Comparison of ENCODE assay signal across 8 cellular contexts in genomic region chr4:100095729-100096595, GRCh38.
DNase-seq lines count a peak whose midpoint lies in the region; ATAC-seq and TF ChIP-seq lines count a peak whose summit lies in the region.

No MANE protein-coding gene starts in this region.

- H3K9me3 ChIP-seq in CD4-positive, alpha-beta memory T cell (ENCODE audit: control insufficient read depth in 1 of 2, low read length in 2 of 2) = no peaks in the 10 kb centered on the region
- H3K9me3 ChIP-seq in stomach = no peaks in the 10 kb centered on the region

- peak in 5 of 7 experiments; percentile 26 to 69 (median 50) for TF ChIP-seq CTCF in stomach (IDR thresholded peaks at IDR 0.05)

- no peak for TF ChIP-seq EP300 in stomach (IDR thresholded peaks at IDR 0.05)

- POLR2A ChIA-PET in CD4-positive, alpha-beta memory T cell (lab: Charles Lee; ENCODE audit: partially characterized antibody) = interaction anchor here (0.8 to 1.7 kb wide), 2 partner anchors 146 to 532 kb away, joined by 4 read pairs; partner anchors contain the start of genes H2AZ1 and TRMT10A
- POLR2A ChIA-PET in naive thymus-derived CD8-positive, alpha-beta T cell (lab: Charles Lee) = no interaction called here

- H3K36me3 Mint-ChIP-seq in CD4-positive, alpha-beta memory T cell = no peaks in the 10 kb centered on the region
- no peaks in the 10 kb centered on the region for H3K36me3 Mint-ChIP-seq in naive thymus-derived CD8-positive, alpha-beta T cell

- TF ChIP-seq POLR2A in stomach (IDR thresholded peaks at IDR 0.05) = no peak

- intact Hi-C loops in CD4-positive, alpha-beta memory T cell (cut with micrococcal nuclease) = loop anchor here (1.0 to 10.0 kb wide), 6 partner anchors 201 to 1951 kb away; partner anchors contain the start of genes DAPP1, LAMTOR3, PPP3CA and STPG2
- intact Hi-C loops in stomach (cut with DNase I; ENCODE audit: low total_unique reads) = no loop called here

- 11 to 16% (median 15%) methylated on average over 7 of the region's 7 CpGs for WGBS in stomach, 5 donors

- H3K9me3 Mint-ChIP-seq in CD4-positive, alpha-beta memory T cell = no peaks in the 10 kb centered on the region
- no peaks in the 10 kb centered on the region for H3K9me3 Mint-ChIP-seq in naive thymus-derived CD8-positive, alpha-beta T cell

- peaks cover 16% of the 10 kb centered on the region for H3K4me1 ChIP-seq in CD4-positive, alpha-beta memory T cell (ENCODE audit: insufficient read depth, low read length)
- peaks cover 0 to 17% (median 9%) of the 10 kb centered on the region in 4 donors for H3K4me1 ChIP-seq in stomach

- peaks cover 11 to 34% (median 19%) of the 10 kb centered on the region in 4 donors for H3K4me1 Mint-ChIP-seq in CD4-positive, alpha-beta memory T cell
- peaks cover 11 to 38% (median 18%) of the 10 kb centered on the region in 4 donors for H3K4me1 Mint-ChIP-seq in naive thymus-derived CD8-positive, alpha-beta T cell

- no peaks in the 10 kb centered on the region for H3K27me3 ChIP-seq in CD4-positive, alpha-beta memory T cell (ENCODE audit: insufficient read depth, low read length)
- no peaks in the 10 kb centered on the region for H3K27me3 ChIP-seq in stomach

- peak overlapping the region in 2 of 8 donors; percentile 10 to 53 for H3K4me3 Mint-ChIP-seq in CD4-positive, alpha-beta memory T cell
- peak overlapping the region in 1 of 10 donors; percentile 24 for H3K4me3 Mint-ChIP-seq in naive thymus-derived CD8-positive, alpha-beta T cell

- no peak overlapping the region for H3K27ac ChIP-seq in CD4-positive, alpha-beta memory T cell (ENCODE audit: low read depth, low read length)
- no peak overlapping the region for H3K27ac ChIP-seq in stomach

- peak; percentile 33 to 52 (median 38) for DNase-seq in CD4-positive, alpha-beta memory T cell
- DNase-seq in GM19240 (ENCODE audit: insufficient read length, low spot score) (peak; percentile 26), NCI-H82 treated with DMSO at 0.1 percent for 48 hours (lab: John Stamatoyannopoulos, UW; ENCODE audit: unreplicated experiment) (peak; percentile 51), epidermal melanocyte (ENCODE audit: insufficient read length, low spot score) (peak; percentile 30), stomach (peak; percentile 51)
- DNase-seq in activated CD8-positive, alpha-beta memory T cell treated with anti-CD3 and anti-CD28 coated beads for 4 hours (ENCODE audit: low read depth in 2 of 2) = peak; percentile 15 to 29
- DNase-seq in naive thymus-derived CD8-positive, alpha-beta T cell = peak in 9 of 10 donors; percentile 13 to 44 (median 27)

- H3K27ac Mint-ChIP-seq in CD4-positive, alpha-beta memory T cell = peak overlapping the region in 6 of 7 donors; percentile 80 to 92 (median 87)
- peak overlapping the region in 9 of 10 donors; percentile 41 to 98 (median 85) for H3K27ac Mint-ChIP-seq in naive thymus-derived CD8-positive, alpha-beta T cell

- peak; percentile 94 for ATAC-seq in HG03342 (IDR thresholded peaks at IDR 0.05; ENCODE audit: unreplicated experiment)
- peak; percentile 49 to 60 for ATAC-seq in naive thymus-derived CD8-positive, alpha-beta T cell

- CTCF ChIA-PET in CD4-positive, alpha-beta memory T cell (lab: Charles Lee; ENCODE audit: partially characterized antibody) = interaction anchor here (0.6 to 6.8 kb wide), 20 partner anchors 8 to 1635 kb away, joined by 3 to 91 read pairs (median 4); partner anchors contain the start of genes H2AZ1 and TRMT10A

- no peaks in the 10 kb centered on the region for H3K27me3 Mint-ChIP-seq in CD4-positive, alpha-beta memory T cell
- H3K27me3 Mint-ChIP-seq in naive thymus-derived CD8-positive, alpha-beta T cell = no peaks in the 10 kb centered on the region

- no peak overlapping the region for H3K4me3 ChIP-seq in CD4-positive, alpha-beta memory T cell (ENCODE audit: low read length in 2 of 2)
- H3K4me3 ChIP-seq in stomach = no peak overlapping the region

- no peaks in the 10 kb centered on the region for H3K36me3 ChIP-seq in CD4-positive, alpha-beta memory T cell (ENCODE audit: insufficient read depth, low read length)
- no peaks in the 10 kb centered on the region for H3K36me3 ChIP-seq in stomach
